ENCODE assay signal across 1 cellular context in the genomic region with DNA sequence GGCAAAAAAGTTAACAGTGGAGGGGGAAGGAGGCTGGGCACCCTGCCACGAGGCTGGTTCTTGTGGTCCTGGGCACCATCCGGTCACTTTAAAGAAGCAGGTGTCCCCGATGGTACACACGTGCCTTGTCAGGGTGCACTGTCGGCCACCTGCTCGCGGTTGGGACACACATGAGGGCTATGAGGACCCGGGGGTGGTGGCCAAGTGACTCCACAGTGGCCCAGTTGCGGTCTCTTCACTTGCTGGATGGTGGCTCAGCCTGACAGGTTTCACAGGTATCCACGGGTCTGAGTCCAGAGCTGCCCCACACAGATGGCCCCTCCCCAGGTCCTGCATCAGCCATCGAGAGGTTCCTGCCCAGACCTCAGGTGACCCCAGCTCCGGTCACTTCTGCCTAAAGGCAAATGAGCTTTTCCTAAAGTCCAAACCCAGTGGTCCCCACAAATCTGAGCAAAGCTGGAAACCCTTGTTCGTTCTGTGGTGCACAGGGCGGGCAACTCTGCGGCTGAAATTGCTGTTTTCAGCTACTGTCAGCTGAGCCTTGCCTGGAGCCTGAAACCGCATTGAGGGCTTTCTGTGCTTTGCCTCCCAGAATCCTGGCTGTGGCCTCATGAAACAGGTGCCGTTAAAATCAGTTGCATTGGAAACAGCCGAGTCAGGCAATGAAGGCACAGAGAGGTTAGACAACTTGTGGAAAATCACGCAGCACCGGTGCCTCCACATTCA.
TF ChIP-seq lines count a peak whose summit lies in the region.

No MANE protein-coding gene starts in this region.

TF ChIP-seq in HepG2, 621 proteins besides CTCF, POLR2A, EP300 and RAD21:
- TF ChIP-seq, protein P1, sequence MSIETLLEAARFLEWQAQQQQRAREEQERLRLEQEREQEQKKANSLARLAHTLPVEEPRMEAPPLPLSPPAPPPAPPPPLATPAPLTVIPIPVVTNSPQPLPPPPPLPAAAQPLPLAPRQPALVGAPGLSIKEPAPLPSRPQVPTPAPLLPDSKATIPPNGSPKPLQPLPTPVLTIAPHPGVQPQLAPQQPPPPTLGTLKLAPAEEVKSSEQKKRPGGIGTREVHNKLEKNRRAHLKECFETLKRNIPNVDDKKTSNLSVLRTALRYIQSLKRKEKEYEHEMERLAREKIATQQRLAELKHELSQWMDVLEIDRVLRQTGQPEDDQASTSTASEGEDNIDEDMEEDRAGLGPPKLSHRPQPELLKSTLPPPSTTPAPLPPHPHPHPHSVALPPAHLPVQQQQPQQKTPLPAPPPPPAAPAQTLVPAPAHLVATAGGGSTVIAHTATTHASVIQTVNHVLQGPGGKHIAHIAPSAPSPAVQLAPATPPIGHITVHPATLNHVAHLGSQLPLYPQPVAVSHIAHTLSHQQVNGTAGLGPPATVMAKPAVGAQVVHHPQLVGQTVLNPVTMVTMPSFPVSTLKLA (IDR thresholded peaks at IDR 0.05), result peak; percentile 56
- peak; percentile 88; the same call in 1 of the 2 replicates for TF ChIP-seq ZNF768 (CRISPR knock-in tag; IDR thresholded peaks at IDR 0.05)
